Comparison of ENCODE assay signal across 11 cellular contexts in genomic region chr19:15126511-15126910, GRCh38. TPM values are rescaled to one million over a fixed set of nuclear protein-coding genes. Genes with fewer than 3 reads are reported as not detected.
DNase-seq lines count a peak whose midpoint lies in the region; ATAC-seq, FAIRE-seq and TF ChIP-seq lines count a peak whose summit lies in the region.
"Had no signal": no experiment of that assay in that cellular context is flagged by ENCODE, and none has a peak within 500 bp of the region (broad histone marks: within the 10 kb centered on the region; RNA-seq: fewer than 3 reads in every experiment).

No MANE protein-coding gene starts in this region.

- H4K5ac ChIP-seq in H1 (ENCODE audit: insufficient read length, low read depth, low read length): no peak overlapping the region

- no peak for TF ChIP-seq RAD21 in H1 (IDR thresholded peaks at IDR 0.05 in 1 of 2, conservative IDR thresholded peaks at IDR 0.05 in 1 of 2; ENCODE audit: low read depth in 2 of 2, low read length in 2 of 2)

- no peak for FAIRE-seq in H1 (lab: Jason Lieb, UNC)

- H4K91ac ChIP-seq in H1 (replicated peaks; ENCODE audit: insufficient read length, low read length): no peak overlapping the region

- no peak for ATAC-seq in GM19452 (IDR thresholded peaks at IDR 0.05; ENCODE audit: unreplicated experiment)

- peak overlapping the region; percentile 49 for H3K4me3 ChIP-seq in NB4 (ENCODE audit: low read depth, low read length)
- peak overlapping the region in 1 of 4 experiments; percentile 68; a peak in 1 of 8 replicates for H3K4me3 ChIP-seq in H1 (ENCODE audit: extremely low read depth in 1 of 4, insufficient read depth in 2 of 4, low read depth in 3 of 4, low read length in 4 of 4)
- H3K4me3 ChIP-seq in rectal smooth muscle tissue (ENCODE audit: low read length): peak overlapping the region; percentile 63

- no peak overlapping the region for H3K56ac ChIP-seq in H1 (replicated peaks; ENCODE audit: insufficient read length, low read depth, low read length)

- WGBS in H1 (ENCODE audit: extremely low coverage in 1 of 2, insufficient coverage in 1 of 2, insufficient read length in 1 of 2, insufficient replicate concordance in 2 of 2, low coverage in 1 of 2, low lambda C conversion rate in 2 of 2, missing lambda C conversion rate in 1 of 2), 2 experiments: 92% methylated on average over 2 of the region's 2 CpGs; no CpG with 5 or more reads in 1 of the 2 experiments

- peaks cover 9% of the 10 kb centered on the region for H3K79me1 ChIP-seq in H1 (ENCODE audit: low read depth, low read length)

- no peak overlapping the region for H4K8ac ChIP-seq in H1 (ENCODE audit: extremely low read depth, insufficient read depth, low read length)

- TF ChIP-seq CTCF in NB4 (IDR thresholded peaks at IDR 0.05; ENCODE audit: low read depth, low read length) (no peak), H1 (IDR thresholded peaks at IDR 0.05; ENCODE audit: control extremely low read depth in 1 of 3, insufficient read depth in 1 of 3, low read depth in 1 of 3, low read length in 3 of 3) (no peak)

- no peak overlapping the region for H3K14ac ChIP-seq in H1 (ENCODE audit: insufficient read length)

- DNase-seq in NCI-H1092 treated with DMSO at 0.1 percent for 48 hours (lab: John Stamatoyannopoulos, UW): peak; percentile 4
- DNase-seq in NCI-H1092 (lab: John Stamatoyannopoulos, UW): no peak
- DNase-seq in NB4 (ENCODE audit: low read depth): no peak
- no peak for DNase-seq in H1 (ENCODE audit: low read depth in 1 of 2, low spot score in 2 of 2)
- no peak for DNase-seq in NCI-H187 (lab: John Stamatoyannopoulos, UW)
- no peak for DNase-seq in midbrain (lab: John Stamatoyannopoulos, UW)
- DNase-seq: 8988T, DMS53, kidney had no signal

- TF ChIP-seq EP300 in H1 (IDR thresholded peaks at IDR 0.05; ENCODE audit: borderline replicate concordance in 1 of 2, low read depth in 2 of 2, low read length in 2 of 2): no peak

- CTCF ChIA-PET in H1 (lab: Charles Lee; ENCODE audit: partially characterized antibody): interaction anchor here (0.9 to 5.7 kb wide), 6 partner anchors 21 to 340 kb away, joined by 3 to 39 read pairs (median 4); no protein-coding TSS in a partner anchor

- TF ChIP-seq POLR2A in NB4 (IDR thresholded peaks at IDR 0.05; ENCODE audit: extremely low read depth, insufficient read length) (no peak), H1 (IDR thresholded peaks at IDR 0.05; ENCODE audit: control extremely low read depth in 1 of 2, low read depth in 2 of 2, low read length in 2 of 2) (no peak)

- no peak overlapping the region for H2AK5ac ChIP-seq in H1 (ENCODE audit: low read depth, low read length)

- H3K4me2 ChIP-seq in H1 (ENCODE audit: insufficient read depth in 1 of 2, low read depth in 2 of 2, low read length in 2 of 2): peak overlapping the region; percentile 51 to 79; a peak in 2 of 4 replicates

- H3K9ac ChIP-seq in H1 (replicated peaks in 1 of 4; ENCODE audit: extremely low read depth in 1 of 4, low read depth in 3 of 4, low read length in 3 of 4): no peak overlapping the region
- H3K9ac ChIP-seq in rectal smooth muscle tissue (ENCODE audit: low read length): no peak overlapping the region

- H2BK5ac ChIP-seq in H1 (ENCODE audit: low read depth, low read length): no peak overlapping the region

- H3K27me3 ChIP-seq in H1 (replicated peaks in 1 of 4; ENCODE audit: control insufficient read depth in 3 of 4, extremely low read depth in 1 of 4, insufficient read depth in 3 of 4, low read length in 3 of 4) (no peaks in the 10 kb centered on the region), rectal smooth muscle tissue (ENCODE audit: control insufficient read depth, insufficient read depth, low read length) (no peaks in the 10 kb centered on the region)

- peaks cover 8% of the 10 kb centered on the region; the same call in 1 of the 2 replicates for H3K23me2 ChIP-seq in H1 (ENCODE audit: low read depth, low read length)

- H3K18ac ChIP-seq in H1 (ENCODE audit: extremely low read depth, low read length): no peak overlapping the region

- H3K23ac ChIP-seq in H1 (ENCODE audit: insufficient read length): no peak overlapping the region

- H3K27ac ChIP-seq in H1 (ENCODE audit: low read depth, low read length): no peak overlapping the region
- peak overlapping the region; percentile 48 for H3K27ac ChIP-seq in rectal smooth muscle tissue (ENCODE audit: low read depth, low read length)

- POLR2A ChIA-PET in H1 (lab: Charles Lee; ENCODE audit: partially characterized antibody): interaction anchor here (0.7 to 5.1 kb wide), 8 partner anchors 13 to 293 kb away, joined by 3 to 67 read pairs (median 4); partner anchors contain the start of genes AKAP8 and AKAP8L

- no peak overlapping the region for H2BK12ac ChIP-seq in H1 (ENCODE audit: low read depth, low read length)

- H2AFZ ChIP-seq in H1 (ENCODE audit: low read length): no peak overlapping the region

- no peak overlapping the region for H2BK15ac ChIP-seq in H1 (ENCODE audit: low read length)

- H3K4ac ChIP-seq in H1 (replicated peaks; ENCODE audit: insufficient read length, low read depth, low read length): no peak overlapping the region

- peaks cover 0 to 11% (median 5%) of the 10 kb centered on the region in 4 experiments; a peak in 5 of 8 replicates for H3K36me3 ChIP-seq in H1 (ENCODE audit: control insufficient read depth in 2 of 4, insufficient read depth in 4 of 4, low read length in 3 of 4)
- peaks cover 13% of the 10 kb centered on the region for H3K36me3 ChIP-seq in rectal smooth muscle tissue (ENCODE audit: control insufficient read depth, insufficient read depth, low read length)

- no peak overlapping the region for H2BK120ac ChIP-seq in H1 (replicated peaks; ENCODE audit: low read depth, low read length)

- no peaks in the 10 kb centered on the region for H3K9me3 ChIP-seq in H1 (ENCODE audit: insufficient read depth in 2 of 2, low read depth in 1 of 2, low read length in 1 of 2)

- H3K79me2 ChIP-seq in H1 (ENCODE audit: control insufficient read depth in 1 of 2, insufficient read depth in 2 of 2, low read length in 2 of 2): peaks cover 0 to 13% of the 10 kb centered on the region in 2 experiments; a peak in 2 of 4 replicates

- H2BK20ac ChIP-seq in H1 (ENCODE audit: low read length): no peak overlapping the region

- H4K20me1 ChIP-seq in H1 (replicated peaks in 1 of 2; ENCODE audit: control insufficient read depth in 1 of 2, insufficient read depth in 2 of 2, low read length in 2 of 2): peaks cover 2 to 3% of the 10 kb centered on the region in 2 experiments

- peaks cover 0 to 9% (median 2%) of the 10 kb centered on the region in 4 experiments; a peak in 5 of 7 replicates for H3K4me1 ChIP-seq in H1 (replicated peaks in 1 of 4; ENCODE audit: control insufficient read depth in 3 of 4, insufficient read depth in 4 of 4, low read length in 3 of 4)
- H3K4me1 ChIP-seq in rectal smooth muscle tissue (ENCODE audit: control insufficient read depth, insufficient read depth, low read length): peaks cover 23% of the 10 kb centered on the region

TF ChIP-seq in H1, 55 proteins besides CTCF, POLR2A, EP300 and RAD21 (continues in another document):
- TF ChIP-seq TEAD4 (IDR thresholded peaks at IDR 0.05; ENCODE audit: low read depth, low read length): no peak
- TF ChIP-seq MAFK (IDR thresholded peaks at IDR 0.05; ENCODE audit: low read depth, low read length): no peak
- no peak for TF ChIP-seq TAF1 (IDR thresholded peaks at IDR 0.05; ENCODE audit: low read depth, low read length)
- TF ChIP-seq PHF8 (conservative IDR thresholded peaks at IDR 0.05; ENCODE audit: low read depth, low read length): no peak
- no peak for TF ChIP-seq CHD2 (IDR thresholded peaks at IDR 0.05; ENCODE audit: low read length)
- no peak for TF ChIP-seq SP4 (IDR thresholded peaks at IDR 0.05; ENCODE audit: low read length)
- no peak for TF ChIP-seq CEBPB (IDR thresholded peaks at IDR 0.05; ENCODE audit: low read depth, low read length)
- no peak for TF ChIP-seq TAF7 (optimal IDR thresholded peaks at IDR 0.05; ENCODE audit: borderline replicate concordance, low read depth, low read length)
- no peak for TF ChIP-seq FOSL1 (IDR thresholded peaks at IDR 0.05; ENCODE audit: insufficient read depth, low read depth, low read length)
- TF ChIP-seq CBX5 (IDR thresholded peaks at IDR 0.05; ENCODE audit: low read depth, low read length): no peak
- no peak for TF ChIP-seq TBP (IDR thresholded peaks at IDR 0.05; ENCODE audit: low read depth, low read length)
- no peak for TF ChIP-seq YY1 (IDR thresholded peaks at IDR 0.05; ENCODE audit: low read depth, low read length)
- no peak for TF ChIP-seq ATF2 (IDR thresholded peaks at IDR 0.05; ENCODE audit: low read length)

RNA-seq across cellular contexts. Expression of gene SYDE1, which starts 19.3 kb away (rescaled TPM):
- total RNA-seq in H1 (2021; fragmentation: NEBNext Ultra II Directional; extraction: Animal tissue kit (Norgen Biotek cat#: 25700)): 16.8 and 17.7 TPM in 2 replicates
- 12.0 and 16.1 TPM in 2 replicates for polyA plus RNA-seq in H1 (2011; rRNA removed)
- 11.1 TPM for polyA plus RNA-seq in H1 (2011; cell fraction: cytosol; rRNA removed)
- polyA plus RNA-seq in H1 (2011; cell fraction: nucleus; rRNA removed): 38.2 TPM
- 7.5 to 11.4 TPM (median 10.6 TPM) in 4 replicates for polyA plus RNA-seq in H1 (2012, experiment 1 of 2)
- 9.2 TPM for polyA plus RNA-seq in H1 (2012, experiment 2 of 2)
- 8.5 TPM for polyA plus RNA-seq in H1 (2013, experiment 1 of 2)
- 8.7 TPM for polyA plus RNA-seq in H1 (2013, experiment 2 of 2)
- 5.5 and 7.4 TPM in 2 replicates for polyA minus RNA-seq in H1 (2011; rRNA and poly(A)+ RNA removed)
- 11.4 TPM for polyA minus RNA-seq in H1 (2011; cell fraction: cytosol; rRNA and poly(A)+ RNA removed)
- 15.4 TPM for polyA minus RNA-seq in H1 (2011; cell fraction: nucleus; rRNA and poly(A)+ RNA removed)

RNA-seq across cellular contexts. Expression of gene OR1I1, which starts 44.5 kb away (rescaled TPM):
- total RNA-seq in H1 (2021; fragmentation: NEBNext Ultra II Directional; extraction: Animal tissue kit (Norgen Biotek cat#: 25700)): not detected in 2 replicates
- not detected in 2 replicates for polyA plus RNA-seq in H1 (2011; rRNA removed)
- polyA plus RNA-seq in H1 (2011; cell fraction: cytosol; rRNA removed): not detected
- polyA plus RNA-seq in H1 (2011; cell fraction: nucleus; rRNA removed): not detected
- not detected in 4 replicates for polyA plus RNA-seq in H1 (2012, experiment 1 of 2)
- polyA plus RNA-seq in H1 (2012, experiment 2 of 2): not detected
- not detected for polyA plus RNA-seq in H1 (2013, experiment 1 of 2)
- polyA plus RNA-seq in H1 (2013, experiment 2 of 2): not detected
- not detected in 2 replicates for polyA minus RNA-seq in H1 (2011; rRNA and poly(A)+ RNA removed)
- polyA minus RNA-seq in H1 (2011; cell fraction: cytosol; rRNA and poly(A)+ RNA removed): not detected
- not detected for polyA minus RNA-seq in H1 (2011; cell fraction: nucleus; rRNA and poly(A)+ RNA removed)
- total RNA-seq: kidney had no signal
